22 cellular contexts compared by ENCODE assay signal in genomic region chr10:108327706-108328105, GRCh38.
DNase-seq lines count a peak whose midpoint lies in the region; ATAC-seq and TF ChIP-seq lines count a peak whose summit lies in the region.
"Had no signal": no experiment of that assay in that cellular context is flagged by ENCODE, and none has a peak within 500 bp of the region (broad histone marks: within the 10 kb centered on the region; RNA-seq: fewer than 3 reads in every experiment).

No MANE protein-coding gene starts in this region.

- H3K9ac ChIP-seq in Karpas-422 (ENCODE audit: low read length), result no peak overlapping the region
- H3K9ac ChIP-seq: BLaER1 treated with 17β-estradiol and CSF1 and Interleukin-3, amounts not matched to agents 10 nM and 100 nM had no signal

- H3K4me3 ChIP-seq in breast epithelium (no peak overlapping the region), epithelial cell of esophagus (ENCODE audit: low read length) (no peak overlapping the region), Karpas-422 (ENCODE audit: low read length) (no peak overlapping the region)
- H3K4me3 ChIP-seq: BLaER1 treated with 17β-estradiol and CSF1 and Interleukin-3, amounts not matched to agents 10 nM and 100 nM; PC-9 had no signal

- no peaks in the 10 kb centered on the region for H3K9me2 ChIP-seq in Karpas-422 (replicated peaks; ENCODE audit: insufficient read depth, low read length)

- H3K4me2 ChIP-seq in Karpas-422 (ENCODE audit: low read depth, low read length, poor library complexity, severe bottlenecking), result no peak overlapping the region
- H3K4me2 ChIP-seq: BLaER1 treated with 17β-estradiol and CSF1 and Interleukin-3, amounts not matched to agents 10 nM and 100 nM; PC-9 had no signal

- TF ChIP-seq POLR2A in breast epithelium (IDR thresholded peaks at IDR 0.05), result no peak

- H3K9me3 Mint-ChIP-seq in MCF 10A (ENCODE audit: unreplicated experiment), result no peaks in the 10 kb centered on the region

- H3K4me1 ChIP-seq in breast epithelium, result no peaks in the 10 kb centered on the region
- no peaks in the 10 kb centered on the region for H3K4me1 ChIP-seq in Karpas-422 (ENCODE audit: low read length)
- H3K4me1 ChIP-seq: BLaER1 treated with 17β-estradiol and CSF1 and Interleukin-3, amounts not matched to agents 10 nM and 100 nM had no signal

- H3K36me3 ChIP-seq in breast epithelium, result no peaks in the 10 kb centered on the region
- no peaks in the 10 kb centered on the region for H3K36me3 ChIP-seq in Karpas-422 (ENCODE audit: insufficient read depth, low read length)
- H3K36me3 ChIP-seq: BLaER1 treated with 17β-estradiol and CSF1 and Interleukin-3, amounts not matched to agents 10 nM and 100 nM had no signal

- H3K4me3 Mint-ChIP-seq in MCF 10A (ENCODE audit: unreplicated experiment), result no peak overlapping the region
- H3K4me3 Mint-ChIP-seq: CD8-positive, alpha-beta memory T cell had no signal

- no peaks in the 10 kb centered on the region for H4K20me1 ChIP-seq in Karpas-422 (ENCODE audit: insufficient read depth, low read depth, low read length)
- H4K20me1 ChIP-seq: BLaER1 treated with 17β-estradiol and CSF1 and Interleukin-3, amounts not matched to agents 10 nM and 100 nM had no signal

- in situ Hi-C loops in ACHN (cut with HindIII; ENCODE audit: low pct_ligation_motif_present, low pct_unique_long_range_greater_than_20kb, low sequenced_read_pairs), result no loop called here

- DNase-seq in MCF 10A (ENCODE audit: unreplicated experiment), result peak; percentile 6
- no peak for DNase-seq in breast epithelium (ENCODE audit: low spot score in 2 of 2)
- peak; percentile 49 for DNase-seq in RPMI7951 (ENCODE audit: low read depth)
- DNase-seq in epithelial cell of esophagus (ENCODE audit: low read depth), result peak; percentile 90
- no peak for DNase-seq in Karpas-422
- DNase-seq in ACHN, result no peak
- DNase-seq in central memory CD4-positive, alpha-beta T cell, result no peak
- DNase-seq: CD8-positive, alpha-beta memory T cell; DMS79 treated with DMSO at 0.1 percent for 48 hours; GDM1; H7; KBM-7; NCI-H1092; NCI-H2081 treated with DMSO at 0.1 percent for 48 hours; NCI-H510A treated with DMSO at 0.1 percent for 48 hours; NCI-H82; PC-9; SHP77 had no signal

- peak overlapping the region; percentile 3 for H3K27ac Mint-ChIP-seq in MCF 10A (ENCODE audit: low read depth, unreplicated experiment)
- H3K27ac Mint-ChIP-seq: CD8-positive, alpha-beta memory T cell had no signal

- CTCF ChIA-PET in MCF 10A (lab: Yijun Ruan, JAX), result no interaction called here

- intact Hi-C loops in MCF 10A (cut with micrococcal nuclease) (no loop called here), breast epithelium (cut with DNase I; ENCODE audit: low total_unique reads) (no loop called here)

- H3K4me1 Mint-ChIP-seq in MCF 10A (ENCODE audit: insufficient read depth, unreplicated experiment), result no peaks in the 10 kb centered on the region
- H3K4me1 Mint-ChIP-seq: CD8-positive, alpha-beta memory T cell had no signal

- no peaks in the 10 kb centered on the region for H3K9me3 ChIP-seq in breast epithelium
- H3K9me3 ChIP-seq in Karpas-422 (ENCODE audit: low read length), result peaks cover 29% of the 10 kb centered on the region
- H3K9me3 ChIP-seq: BLaER1 treated with 17β-estradiol and CSF1 and Interleukin-3, amounts not matched to agents 10 nM and 100 nM had no signal

- no peak overlapping the region for H2AFZ ChIP-seq in Karpas-422 (ENCODE audit: low read length)
- H2AFZ ChIP-seq: PC-9 had no signal

- no TSS peak for BruUV-seq in MCF 10A (replicated peaks; lab: Mats Ljungman, UMichigan)

- no peaks in the 10 kb centered on the region for H3K79me2 ChIP-seq in Karpas-422 (ENCODE audit: low read length)

- no peaks in the 10 kb centered on the region for H3K36me3 Mint-ChIP-seq in MCF 10A (ENCODE audit: insufficient read depth, unreplicated experiment)
- H3K36me3 Mint-ChIP-seq: CD8-positive, alpha-beta memory T cell had no signal

- H3K27me3 Mint-ChIP-seq in MCF 10A (ENCODE audit: insufficient read depth, unreplicated experiment), result no peaks in the 10 kb centered on the region
- H3K27me3 Mint-ChIP-seq: CD8-positive, alpha-beta memory T cell had no signal

- TF ChIP-seq CTCF in MCF 10A (IDR thresholded peaks at IDR 0.05; ENCODE audit: unreplicated experiment) (no peak), breast epithelium (IDR thresholded peaks at IDR 0.05) (no peak), epithelial cell of esophagus (IDR thresholded peaks at IDR 0.05; ENCODE audit: insufficient read depth, low read depth, low read length, missing control alignments) (no peak)

- H3K27me3 ChIP-seq in breast epithelium, result no peaks in the 10 kb centered on the region
- H3K27me3 ChIP-seq in Karpas-422 (ENCODE audit: low read length), result no peaks in the 10 kb centered on the region
- H3K27me3 ChIP-seq: BLaER1 treated with 17β-estradiol and CSF1 and Interleukin-3, amounts not matched to agents 10 nM and 100 nM had no signal

- no peak for ATAC-seq in HG03280 (IDR thresholded peaks at IDR 0.05; ENCODE audit: unreplicated experiment)
- ATAC-seq: SK-N-SH treated with all-trans-retinoic acid at 6 μM for 48 hours had no signal

- H3K27ac ChIP-seq in breast epithelium, result no peak overlapping the region
- no peak overlapping the region for H3K27ac ChIP-seq in Karpas-422 (ENCODE audit: low read length)
- H3K27ac ChIP-seq: 22Rv1; BLaER1 treated with 17β-estradiol and CSF1 and Interleukin-3, amounts not matched to agents 10 nM and 100 nM; PC-9 had no signal

- POLR2A ChIA-PET in MCF 10A (lab: Yijun Ruan, JAX), result no interaction called here

Comparison
In these comparisons a context has a peak if more than half of its experiments do, and no peak if none do; other contexts are left out.
1. DNase-seq: peak in MCF 10A (single experiment), RPMI7951 (single experiment) and epithelial cell of esophagus (single experiment); none in breast epithelium (0 of 2), Karpas-422 (single experiment), ACHN (single experiment) and central memory CD4-positive, alpha-beta T cell (single experiment).